Comparison of ENCODE assay signal across 16 cellular contexts in the genomic region with DNA sequence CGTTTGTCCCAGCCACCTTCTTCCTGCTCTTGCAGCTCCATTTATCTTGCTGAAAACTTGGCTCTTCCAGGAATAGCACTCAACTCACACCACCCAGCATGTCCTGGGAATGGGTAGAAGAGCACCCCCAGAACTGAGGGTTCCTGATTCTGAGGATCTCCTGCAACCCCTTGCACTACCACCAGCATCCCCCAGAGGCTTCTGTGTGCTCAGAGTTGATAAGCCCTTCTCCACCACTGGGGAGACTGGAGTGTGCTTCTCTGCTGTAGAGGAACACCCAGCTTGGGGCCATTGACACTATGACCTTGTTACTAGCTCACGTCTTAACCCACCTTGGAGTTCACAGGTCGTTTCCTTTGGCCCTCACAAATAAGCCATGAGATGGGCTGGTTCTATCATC.
DNase-seq lines count a peak whose midpoint lies in the region; ATAC-seq and TF ChIP-seq lines count a peak whose summit lies in the region.
"Had no signal": no experiment of that assay in that cellular context is flagged by ENCODE, and none has a peak within 500 bp of the region (broad histone marks: within the 10 kb centered on the region; RNA-seq: fewer than 3 reads in every experiment).

No MANE protein-coding gene starts in this region.

- H3K18ac ChIP-seq in H9 (ENCODE audit: insufficient read length, low read depth, low read length) (no peak overlapping the region), mesenchymal stem cell (ENCODE audit: low read depth in 1 of 2, low read length in 2 of 2) (no peak overlapping the region)

- H3T11ph ChIP-seq in H9 (ENCODE audit: low read length) = no peak overlapping the region

- H3K79me1 ChIP-seq in H9 (ENCODE audit: insufficient read depth, low read depth, low read length, poor library complexity, severe bottlenecking) (no peaks in the 10 kb centered on the region), mesenchymal stem cell (replicated peaks; ENCODE audit: low read length, poor library complexity, severe bottlenecking) (no peaks in the 10 kb centered on the region)

- no peaks in the 10 kb centered on the region for H3K23me2 ChIP-seq in H9 (ENCODE audit: insufficient read length, low read depth, low read length, poor library complexity, severe bottlenecking)

- no peak overlapping the region for H3K4me3 ChIP-seq in PC-9
- no peak overlapping the region for H3K4me3 ChIP-seq in mesenchymal stem cell (ENCODE audit: insufficient read depth in 1 of 2, low read depth in 1 of 2, low read length in 2 of 2)
- H3K4me3 ChIP-seq: prostate gland had no signal

- H2AFZ ChIP-seq in H9 (ENCODE audit: low read length) (no peak overlapping the region), PC-9 (no peak overlapping the region), mesenchymal stem cell (ENCODE audit: low read depth, low read length) (no peak overlapping the region)

- WGBS in H9 (ENCODE audit: extremely low coverage, insufficient read length, low lambda C conversion rate) = no CpG with 5 or more reads among the region's 3 CpGs
- WGBS in mesenchymal stem cell = 62% methylated on average over 3 of the region's 3 CpGs

- no peaks in the 10 kb centered on the region for H3F3A ChIP-seq in PC-9 (ENCODE audit: insufficient read depth, low read depth)

- H4K91ac ChIP-seq in H9 (ENCODE audit: insufficient read length, low read depth, low read length) (no peak overlapping the region), mesenchymal stem cell (ENCODE audit: low read length) (no peak overlapping the region)

- DNase-seq in DMS 273 (lab: John Stamatoyannopoulos, UW; ENCODE audit: unreplicated experiment) = peak; percentile 13
- DNase-seq in DMS 273 treated with DMSO at 0.1 percent for 48 hours (lab: John Stamatoyannopoulos, UW) = no peak
- no peak for DNase-seq in H9
- DNase-seq in PC-9 = no peak
- DNase-seq in mesenchymal stem cell = peak; percentile 1
- DNase-seq in effector CD8-positive, alpha-beta T cell (lab: John Stamatoyannopoulos, UW) = no peak
- DNase-seq in SHP77 treated with DMSO at 0.1 percent for 48 hours (lab: John Stamatoyannopoulos, UW) = no peak
- DNase-seq: activated CD4-positive, alpha-beta memory T cell treated with anti-CD3 and anti-CD28 coated beads for 36 hours; activated naive CD4-positive, alpha-beta T cell treated with anti-CD3 and anti-CD28 coated beads for 36 hours; head of caudate nucleus; NCI-H2227 treated with DMSO at 0.1 percent for 48 hours; trophoblast cell had no signal

- H4K8ac ChIP-seq in H9 (replicated peaks; ENCODE audit: insufficient read length, low read depth, low read length) = no peak overlapping the region
- no peak overlapping the region for H4K8ac ChIP-seq in mesenchymal stem cell (ENCODE audit: low read length)

- H3K4me1 Mint-ChIP-seq in H9 = peaks cover 15 to 38% of the 10 kb centered on the region in 2 experiments

- H3K9ac ChIP-seq in H9 (ENCODE audit: extremely low read depth, insufficient read length, low read length) (no peak overlapping the region), mesenchymal stem cell (ENCODE audit: low read length) (no peak overlapping the region)

- peak; percentile 53 for TF ChIP-seq CTCF in H9 (conservative IDR thresholded peaks at IDR 0.05)
- TF ChIP-seq CTCF in PC-9 (conservative IDR thresholded peaks at IDR 0.05) = peak; percentile 21; the same call in 1 of the 2 replicates

- H4K20me1 ChIP-seq in H9 (ENCODE audit: control insufficient read depth, insufficient read depth, insufficient read length) = no peaks in the 10 kb centered on the region
- no peaks in the 10 kb centered on the region for H4K20me1 ChIP-seq in PC-9 (ENCODE audit: insufficient read depth)

- POLR2A ChIA-PET in PC-9 (lab: Charles Lee; ENCODE audit: unreplicated experiment) = no interaction called here

- H3K79me2 ChIP-seq in H9 (ENCODE audit: insufficient read depth, low read length) (no peaks in the 10 kb centered on the region), PC-9 (ENCODE audit: low read depth) (no peaks in the 10 kb centered on the region)

- no peak overlapping the region for H3K4me2 ChIP-seq in H9 (ENCODE audit: insufficient read depth, insufficient read length, low read length)
- H3K4me2 ChIP-seq in PC-9 = no peak overlapping the region
- no peak overlapping the region for H3K4me2 ChIP-seq in mesenchymal stem cell (ENCODE audit: low read length, poor library complexity, severe bottlenecking)

- no peak overlapping the region for H3K56ac ChIP-seq in H9 (ENCODE audit: insufficient read length, low read depth, low read length)

- intact Hi-C loops in PC-9 (cut with micrococcal nuclease; ENCODE audit: unreplicated experiment) = no loop called here

- H2BK120ac ChIP-seq in H9 (ENCODE audit: low read depth, low read length, poor library complexity, severe bottlenecking) (no peak overlapping the region), mesenchymal stem cell (ENCODE audit: low read depth, low read length) (no peak overlapping the region)

- H3K23ac ChIP-seq in H9 (ENCODE audit: insufficient read length, low read depth, low read length) (no peak overlapping the region), mesenchymal stem cell (ENCODE audit: low read length in 2 of 2) (no peak overlapping the region)

- no peak overlapping the region for H3K14ac ChIP-seq in H9 (ENCODE audit: insufficient read depth, low read length)
- no peak overlapping the region for H3K14ac ChIP-seq in mesenchymal stem cell (ENCODE audit: low read length in 2 of 2)

- no peak overlapping the region for H2AK5ac ChIP-seq in H9 (ENCODE audit: insufficient read length, low read length)
- H2AK5ac ChIP-seq in mesenchymal stem cell (ENCODE audit: low read length, severe bottlenecking) = no peak overlapping the region

- H2BK15ac ChIP-seq in H9 (ENCODE audit: low read depth, low read length) = no peak overlapping the region
- H2BK15ac ChIP-seq in mesenchymal stem cell (ENCODE audit: low read depth, poor library complexity, severe bottlenecking) = no peak overlapping the region

- H3K36me3 Mint-ChIP-seq in H9 (ENCODE audit: insufficient read depth in 1 of 3, low read depth in 3 of 3) = no peaks in the 10 kb centered on the region; a peak in 1 of 7 replicates
- H3K36me3 Mint-ChIP-seq: activated CD4-positive, alpha-beta memory T cell treated with anti-CD3 and anti-CD28 coated beads for 36 hours had no signal

- CTCF ChIA-PET in PC-9 (lab: Charles Lee) = interaction anchor here (0.5 to 0.6 kb wide), 2 partner anchors 121 to 570 kb away, joined by 3 to 5 read pairs; partner anchors contain the start of gene GRIK4

- no TSS peak for BruUV-seq in PC-9 (replicated peaks; lab: Mats Ljungman, UMichigan)

- no peak overlapping the region for H2BK20ac ChIP-seq in H9 (ENCODE audit: low read depth, low read length, poor library complexity, severe bottlenecking)

- no peaks in the 10 kb centered on the region for H3K9me2 ChIP-seq in PC-9 (ENCODE audit: insufficient read depth)

- H3K27me3 ChIP-seq in H9 (ENCODE audit: insufficient read depth, low read length) = no peaks in the 10 kb centered on the region
- H3K27me3 ChIP-seq in PC-9 (ENCODE audit: insufficient read depth, low read depth) = peaks cover 98% of the 10 kb centered on the region
- peaks cover 78 to 89% of the 10 kb centered on the region in 2 experiments for H3K27me3 ChIP-seq in mesenchymal stem cell (ENCODE audit: control insufficient read depth in 1 of 2, insufficient read depth in 1 of 2, low read length in 2 of 2)

- H3K4ac ChIP-seq in H9 (ENCODE audit: low read depth, low read length) = no peak overlapping the region
- no peak overlapping the region for H3K4ac ChIP-seq in mesenchymal stem cell (ENCODE audit: low read depth in 1 of 2, low read length in 2 of 2)

- H3K4me3 Mint-ChIP-seq in H9 = no peak overlapping the region
- H3K4me3 Mint-ChIP-seq: activated CD4-positive, alpha-beta memory T cell treated with anti-CD3 and anti-CD28 coated beads for 36 hours; activated naive CD4-positive, alpha-beta T cell treated with anti-CD3 and anti-CD28 coated beads for 36 hours; dendritic cell treated with granulocyte-macrophage colony-stimulating factor and Interleukin-4, amounts not matched to agents 40 ng/mL and 50 ng/mL, for 4 days had no signal

- no peaks in the 10 kb centered on the region for H3K9me3 Mint-ChIP-seq in H9
- H3K9me3 Mint-ChIP-seq: activated CD4-positive, alpha-beta memory T cell treated with anti-CD3 and anti-CD28 coated beads for 36 hours; activated naive CD4-positive, alpha-beta T cell treated with anti-CD3 and anti-CD28 coated beads for 36 hours; dendritic cell treated with granulocyte-macrophage colony-stimulating factor and Interleukin-4, amounts not matched to agents 40 ng/mL and 50 ng/mL, for 4 days had no signal

- ATAC-seq in GM19467 (IDR thresholded peaks at IDR 0.05; ENCODE audit: unreplicated experiment) = no peak

- H2BK5ac ChIP-seq in H9 (ENCODE audit: insufficient read length, low read length) (no peak overlapping the region), mesenchymal stem cell (ENCODE audit: low read depth, low read length, poor library complexity, severe bottlenecking) (no peak overlapping the region)

- H3K27ac Mint-ChIP-seq in H9 = no peak overlapping the region
- H3K27ac Mint-ChIP-seq: activated CD4-positive, alpha-beta memory T cell treated with anti-CD3 and anti-CD28 coated beads for 36 hours; activated naive CD4-positive, alpha-beta T cell treated with anti-CD3 and anti-CD28 coated beads for 36 hours; dendritic cell treated with granulocyte-macrophage colony-stimulating factor and Interleukin-4, amounts not matched to agents 40 ng/mL and 50 ng/mL, for 4 days had no signal

- H4K5ac ChIP-seq in H9 (ENCODE audit: insufficient read length, low read depth, low read length) = no peak overlapping the region

- H3K9me3 ChIP-seq in H9 (ENCODE audit: control insufficient read depth, low read depth, low read length) (no peaks in the 10 kb centered on the region), PC-9 (ENCODE audit: insufficient read depth, low read depth) (no peaks in the 10 kb centered on the region), mesenchymal stem cell (ENCODE audit: control insufficient read depth, low read length) (no peaks in the 10 kb centered on the region)
- H3K9me3 ChIP-seq: prostate gland had no signal

- peaks cover 67% of the 10 kb centered on the region for H3K27me3 Mint-ChIP-seq in H9 (ENCODE audit: low read depth)

- H3K27ac ChIP-seq in H9 (ENCODE audit: insufficient read length, low read depth, low read length) = no peak overlapping the region
- H3K27ac ChIP-seq in PC-9 = no peak overlapping the region
- H3K27ac ChIP-seq in mesenchymal stem cell (ENCODE audit: low read length, poor library complexity, severe bottlenecking) = no peak overlapping the region
- H3K27ac ChIP-seq: 22Rv1, prostate gland had no signal

- H2BK12ac ChIP-seq in H9 (ENCODE audit: insufficient read length, low read depth, low read length) = no peak overlapping the region
- no peak overlapping the region for H2BK12ac ChIP-seq in mesenchymal stem cell (ENCODE audit: low read length in 2 of 2)

- H3K4me1 ChIP-seq in H9 (ENCODE audit: insufficient read depth, low read length) (no peaks in the 10 kb centered on the region), PC-9 (replicated peaks; ENCODE audit: insufficient read depth) (no peaks in the 10 kb centered on the region), mesenchymal stem cell (ENCODE audit: control insufficient read depth, insufficient read depth, low read depth, low read length) (no peaks in the 10 kb centered on the region)
- H3K4me1 ChIP-seq: prostate gland had no signal

- H3K36me3 ChIP-seq in PC-9 (ENCODE audit: low read depth) (no peaks in the 10 kb centered on the region), mesenchymal stem cell (ENCODE audit: control insufficient read depth in 1 of 2, insufficient read depth in 2 of 2, low read depth in 1 of 2, low read length in 2 of 2) (no peaks in the 10 kb centered on the region)
- H3K36me3 ChIP-seq: prostate gland had no signal

Comparison
In these comparisons a context has a peak if more than half of its experiments do, and no peak if none do; other contexts are left out.
1. DNase-seq: peak in DMS 273 (single experiment) and mesenchymal stem cell (single experiment); none in DMS 273 treated with DMSO at 0.1 percent for 48 hours (single experiment), H9 (single experiment), PC-9 (0 of 2), effector CD8-positive, alpha-beta T cell (single experiment) and SHP77 treated with DMSO at 0.1 percent for 48 hours (single experiment).